In genomic region chr5:114255275-114255674, GRCh38 we compare ENCODE assay signal across 26 cellular contexts.
"Had no signal": no experiment of that assay in that cellular context is flagged by ENCODE, and none has a peak within 500 bp of the region (broad histone marks: within the 10 kb centered on the region; RNA-seq: fewer than 3 reads in every experiment).

No MANE protein-coding gene starts in this region.

- H3K4me1 ChIP-seq: adrenal gland, Peyer's patch, SJCRH30 had no signal

- H3K4me3 ChIP-seq: adrenal gland, Peyer's patch, SJCRH30 had no signal

- H3K4me3 Mint-ChIP-seq: activated CD8-positive, alpha-beta T cell treated with anti-CD3 and anti-CD28 coated beads for 36 hours; activated naive CD8-positive, alpha-beta T cell treated with anti-CD3 and anti-CD28 coated beads, Interleukin-2, amount 10 ng/mL, durations not matched to agents 7 days and 5 days; activated T-cell treated with anti-CD3 and anti-CD28 coated beads, Interleukin-2, amount 50 U/mL, for 72 hours had no signal

- H3K4me2 ChIP-seq: SK-N-SH had no signal

- H3K4me1 Mint-ChIP-seq: activated naive CD8-positive, alpha-beta T cell treated with anti-CD3 and anti-CD28 coated beads, Interleukin-2, amount 10 ng/mL, durations not matched to agents 7 days and 5 days had no signal

- H3K9me3 Mint-ChIP-seq: activated CD8-positive, alpha-beta T cell treated with anti-CD3 and anti-CD28 coated beads for 36 hours; activated T-helper 2 cell treated with anti-CD3 and anti-CD28 coated beads, Interferon-gamma antibody, Interleukin-2, Interleukin-4, amounts not matched to agents 10 μg/mL and 5 μg/mL and 100 μg/mL, durations not matched to agents 14 hours and 24 hours and 36 hours had no signal

- H3K9ac ChIP-seq: SK-N-SH had no signal

- H3K27me3 ChIP-seq: adrenal gland, Peyer's patch, SJCRH30 had no signal

- H3K27ac Mint-ChIP-seq: activated CD8-positive, alpha-beta T cell treated with anti-CD3 and anti-CD28 coated beads for 36 hours; activated naive CD8-positive, alpha-beta T cell treated with anti-CD3 and anti-CD28 coated beads, Interleukin-2, amount 10 ng/mL, durations not matched to agents 7 days and 5 days; activated T-cell treated with anti-CD3 and anti-CD28 coated beads, Interleukin-2, amount 50 U/mL, for 72 hours; activated T-helper 2 cell treated with anti-CD3 and anti-CD28 coated beads, Interferon-gamma antibody, Interleukin-2, Interleukin-4, amounts not matched to agents 10 μg/mL and 5 μg/mL and 100 μg/mL, durations not matched to agents 14 hours and 24 hours and 36 hours had no signal

- H3K36me3 Mint-ChIP-seq: activated naive CD8-positive, alpha-beta T cell treated with anti-CD3 and anti-CD28 coated beads, Interleukin-2, amount 10 ng/mL, durations not matched to agents 7 days and 5 days had no signal

- H3K9me3 ChIP-seq: adrenal gland, Peyer's patch, SJCRH30, SK-N-SH had no signal

- H3K27ac ChIP-seq: adrenal gland, Peyer's patch, RWPE1, SJCRH30, WERI-Rb-1 had no signal

- DNase-seq: activated CD4-positive, alpha-beta T cell treated with anti-CD3 and anti-CD28 coated beads for 4 hours; activated CD8-positive, alpha-beta memory T cell treated with anti-CD3 and anti-CD28 coated beads, Interleukin-2, amount 50 U/mL, for 4 hours; activated CD8-positive, alpha-beta T cell treated with anti-CD3 and anti-CD28 coated beads for 36 hours; activated naive CD4-positive, alpha-beta T cell treated with anti-CD3 and anti-CD28 coated beads, Interleukin-2, amount 50 U/mL, for 16 hours; activated naive CD8-positive, alpha-beta T cell treated with anti-CD3 and anti-CD28 coated beads, Interleukin-2, amount 10 ng/mL, durations not matched to agents 7 days and 5 days; activated T-cell treated with anti-CD3 and anti-CD28 coated beads, Interleukin-2, amount 50 U/mL, for 72 hours; adrenal gland; anterior cingulate cortex; Karpas-422; MM.1S; NCI-H1105 treated with DMSO at 0.1 percent for 48 hours; NCI-H1436 treated with DMSO at 0.1 percent for 48 hours; NCI-H187; NCI-H2081; NCI-H510A treated with DMSO at 0.1 percent for 48 hours; NCI-H69; NK-92 treated with Interleukin-12 subunit alpha and Interleukin-12 subunit beta, amount 100 ng/mL, for 24 hours; Peyer's patch; Right ventricle myocardium superior; SJCRH30; SK-N-SH; T-helper 1 cell; WERI-Rb-1 had no signal

- ATAC-seq: activated CD4-positive, CD25-positive, alpha-beta regulatory T cell treated with anti-CD3 and anti-CD28 coated beads, Interleukin-2, amount 50 U/mL, for 24 hours; activated CD8-positive, alpha-beta T cell treated with anti-CD3 and anti-CD28 coated beads for 36 hours; activated T-cell treated with anti-CD3 and anti-CD28 coated beads, Interleukin-2, amount 50 U/mL, for 72 hours had no signal

- H3K27me3 Mint-ChIP-seq: activated CD8-positive, alpha-beta T cell treated with anti-CD3 and anti-CD28 coated beads for 36 hours; activated naive CD8-positive, alpha-beta T cell treated with anti-CD3 and anti-CD28 coated beads, Interleukin-2, amount 10 ng/mL, durations not matched to agents 7 days and 5 days had no signal

- H3K36me3 ChIP-seq: adrenal gland, Peyer's patch, SJCRH30, WERI-Rb-1 had no signal
